ENCODE assay signal across 14 cellular contexts in the genomic region with DNA sequence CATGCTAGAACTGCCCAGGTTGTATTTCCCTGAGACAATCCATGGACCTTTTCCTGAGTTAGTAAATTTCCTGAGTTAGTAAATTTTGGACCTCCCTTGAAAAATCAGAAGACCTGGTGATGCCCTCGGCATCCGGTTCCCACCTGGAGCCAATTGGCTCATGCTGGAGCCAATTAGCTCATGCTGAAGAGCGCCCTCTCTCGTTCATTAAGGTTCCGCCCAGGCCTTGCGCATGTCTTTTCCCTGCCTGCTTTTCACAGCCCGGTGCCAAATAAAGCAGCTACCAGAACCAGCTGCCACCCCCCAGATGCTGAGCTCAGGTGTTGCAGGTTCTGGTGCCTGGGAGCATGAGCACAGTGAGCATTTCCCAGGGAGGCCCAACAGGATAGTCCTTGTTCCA.
A peak's percentile ranks its signal among the peaks of the same experiment; 100 is the strongest.
DNase-seq lines count a peak whose midpoint lies in the region; TF ChIP-seq lines count a peak whose summit lies in the region.
"Had no signal": no experiment of that assay in that cellular context is flagged by ENCODE, and none has a peak within 500 bp of the region (broad histone marks: within the 10 kb centered on the region; RNA-seq: fewer than 3 reads in every experiment).

No MANE protein-coding gene starts in this region.

- H3K4me1 ChIP-seq in BE2C (no peaks in the 10 kb centered on the region), Loucy (ENCODE audit: insufficient read depth, low read length, poor library complexity, severe bottlenecking) (no peaks in the 10 kb centered on the region)

- H3K4me3 ChIP-seq in BE2C (ENCODE audit: low read depth, low read length) (no peak overlapping the region), Loucy (ENCODE audit: low read length, poor library complexity, severe bottlenecking) (no peak overlapping the region), fibroblast of mammary gland (ENCODE audit: control insufficient read depth, low read depth, low read length) (no peak overlapping the region)

- no peak overlapping the region for H2AFZ ChIP-seq in Loucy (ENCODE audit: low read length)

- no peaks in the 10 kb centered on the region for H3K79me2 ChIP-seq in Loucy (ENCODE audit: insufficient read depth, low read length)

- H3F3A ChIP-seq in Loucy (ENCODE audit: low read depth) = no peaks in the 10 kb centered on the region

- no peaks in the 10 kb centered on the region for H3K9me3 ChIP-seq in BE2C
- H3K9me3 ChIP-seq in Loucy (ENCODE audit: insufficient read depth, low read depth, low read length) = no peaks in the 10 kb centered on the region

- H3K27me3 ChIP-seq in BE2C = no peaks in the 10 kb centered on the region
- no peaks in the 10 kb centered on the region for H3K27me3 ChIP-seq in Loucy (ENCODE audit: insufficient read depth, low read length, poor library complexity, severe bottlenecking)

- no peak overlapping the region for H3K4me2 ChIP-seq in Loucy (ENCODE audit: low read depth, low read length, poor library complexity, severe bottlenecking)

- H4K20me1 ChIP-seq in Loucy (ENCODE audit: insufficient read depth, low read length, poor library complexity, severe bottlenecking) = no peaks in the 10 kb centered on the region

- no peak for DNase-seq in BE2C
- peak; percentile 13 for DNase-seq in ELR (ENCODE audit: low read depth)
- peak; percentile 8 for DNase-seq in fibroblast of mammary gland (ENCODE audit: low read depth)
- no peak for DNase-seq in foreskin melanocyte
- DNase-seq in caudate nucleus (lab: John Stamatoyannopoulos, UW) = no peak
- DNase-seq in amniotic stem cell (lab: John Stamatoyannopoulos, UW) = no peak
- DNase-seq in activated gamma-delta T cell (lab: John Stamatoyannopoulos, UW) = no peak
- DNase-seq: activated B cell treated with CpG ODN at 0.5 μM for 24 hours; CD8-positive, alpha-beta memory T cell; effector memory CD8-positive, alpha-beta T cell; GF-D8; NCI-H1417 treated with DMSO at 0.1 percent for 48 hours; posterior cingulate gyrus had no signal

- peak; percentile 13; the same call in 1 of the 2 replicates for TF ChIP-seq CTCF in BE2C (IDR thresholded peaks at IDR 0.05; ENCODE audit: low read depth, low read length)
- TF ChIP-seq CTCF in Loucy (conservative IDR thresholded peaks at IDR 0.05; ENCODE audit: low read length) = peak; percentile 46
- no peak for TF ChIP-seq CTCF in fibroblast of mammary gland (conservative IDR thresholded peaks at IDR 0.05; ENCODE audit: control insufficient read depth, insufficient read depth, low read depth, low read length)

- H3K9me2 ChIP-seq in Loucy (replicated peaks; ENCODE audit: low read depth, low read length) = no peaks in the 10 kb centered on the region

- H3K9ac ChIP-seq in Loucy (ENCODE audit: low read depth, low read length, poor library complexity, severe bottlenecking) = no peak overlapping the region

- no peak overlapping the region for H3K27ac ChIP-seq in caudate nucleus (ENCODE audit: low read depth, low read length)

- H3K36me3 ChIP-seq in BE2C = no peaks in the 10 kb centered on the region
- H3K36me3 ChIP-seq in Loucy (ENCODE audit: insufficient read depth, low read length) = peaks cover 3% of the 10 kb centered on the region; the same call in 1 of the 2 replicates

Comparison
In these comparisons a context has a peak if more than half of its experiments do, and no peak if none do; other contexts are left out.
1. DNase-seq: peak in ELR (single experiment) and fibroblast of mammary gland (single experiment); none in BE2C (single experiment), foreskin melanocyte (single experiment), caudate nucleus (0 of 61), amniotic stem cell (single experiment) and activated gamma-delta T cell (single experiment).